1 cellular context compared by ENCODE assay signal in the genomic region with DNA sequence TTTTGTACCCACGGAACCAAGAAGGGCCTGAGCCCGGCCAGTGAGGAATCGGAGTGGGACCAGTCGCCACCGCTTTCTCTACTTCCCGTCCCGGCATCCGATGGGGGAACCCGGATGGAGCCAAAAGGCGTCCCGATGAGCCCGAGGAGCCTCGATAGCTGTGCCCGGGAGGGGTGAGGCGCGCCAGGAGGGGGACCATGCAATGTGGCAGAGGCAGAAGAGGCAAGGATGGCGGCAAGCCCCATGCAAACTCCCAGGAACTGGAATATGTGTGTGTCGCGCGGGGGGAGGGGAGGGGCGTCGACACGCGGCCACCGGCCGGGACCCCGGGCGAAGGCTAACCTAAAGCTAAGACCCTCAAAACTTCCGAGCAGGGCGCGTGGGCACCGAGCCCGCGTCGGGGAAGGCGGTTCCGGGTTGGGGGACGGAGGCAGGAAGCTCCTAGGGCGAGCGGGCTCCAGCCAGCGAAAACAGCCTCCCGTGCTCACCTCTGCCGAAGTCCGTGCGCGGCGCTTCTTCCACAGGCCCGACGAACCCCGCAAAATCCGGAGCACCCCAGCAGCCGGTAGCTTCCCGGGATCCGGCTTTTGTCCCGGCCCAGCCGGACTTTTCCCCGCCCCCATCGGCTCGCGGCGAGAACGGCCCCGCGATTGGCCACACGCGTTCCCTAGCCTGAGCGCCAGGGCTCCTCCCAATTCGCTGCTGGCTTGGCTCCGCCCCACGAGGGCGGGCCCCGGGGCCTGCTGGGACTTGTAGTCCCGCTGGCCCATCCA.
TF ChIP-seq lines count a peak whose summit lies in the region.

TSS of gene ACLY (minus strand) at position 560 of the 773 bp plus-strand sequence. CDS start 5,078 bp downstream, outside the sequence.

TF ChIP-seq in HepG2, 621 proteins besides CTCF, POLR2A, EP300 and RAD21 (continued from another document and continues in another):
- TF ChIP-seq RNF219 (CRISPR knock-in tag; IDR thresholded peaks at IDR 0.05) = no peak
- peak; percentile 22 for TF ChIP-seq ZNF350 (CRISPR knock-in tag; IDR thresholded peaks at IDR 0.05; ENCODE audit: borderline replicate concordance, low read depth)
- no peak for TF ChIP-seq KDM6A (CRISPR knock-in tag; IDR thresholded peaks at IDR 0.05; ENCODE audit: low read depth)
- TF ChIP-seq U2AF2 (IDR thresholded peaks at IDR 0.05; ENCODE audit: low read depth, low read length) = no peak
- no peak for TF ChIP-seq RFX3 (CRISPR knock-in tag; IDR thresholded peaks at IDR 0.05)
- TF ChIP-seq SIX1 (CRISPR knock-in tag; IDR thresholded peaks at IDR 0.05; ENCODE audit: borderline replicate concordance) = no peak
- peak; percentile 16; the same call in 1 of the 2 replicates for TF ChIP-seq CBFB (CRISPR knock-in tag; IDR thresholded peaks at IDR 0.05)
- no peak for TF ChIP-seq HBP1 (CRISPR knock-in tag; IDR thresholded peaks at IDR 0.05; ENCODE audit: low read depth)
- TF ChIP-seq, protein P1, sequence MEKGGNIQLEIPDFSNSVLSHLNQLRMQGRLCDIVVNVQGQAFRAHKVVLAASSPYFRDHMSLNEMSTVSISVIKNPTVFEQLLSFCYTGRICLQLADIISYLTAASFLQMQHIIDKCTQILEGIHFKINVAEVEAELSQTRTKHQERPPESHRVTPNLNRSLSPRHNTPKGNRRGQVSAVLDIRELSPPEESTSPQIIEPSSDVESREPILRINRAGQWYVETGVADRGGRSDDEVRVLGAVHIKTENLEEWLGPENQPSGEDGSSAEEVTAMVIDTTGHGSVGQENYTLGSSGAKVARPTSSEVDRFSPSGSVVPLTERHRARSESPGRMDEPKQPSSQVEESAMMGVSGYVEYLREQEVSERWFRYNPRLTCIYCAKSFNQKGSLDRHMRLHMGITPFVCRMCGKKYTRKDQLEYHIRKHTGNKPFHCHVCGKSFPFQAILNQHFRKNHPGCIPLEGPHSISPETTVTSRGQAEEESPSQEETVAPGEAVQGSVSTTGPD (CRISPR knock-in tag; IDR thresholded peaks at IDR 0.05) = 0 out of 2 replicates have a peak, but pooled peaks have one; percentile 12
- no peak; the same call in 1 of the 2 replicates for TF ChIP-seq WIZ (CRISPR knock-in tag; IDR thresholded peaks at IDR 0.05)
- TF ChIP-seq ZC3H13 (CRISPR knock-in tag; IDR thresholded peaks at IDR 0.05) = no peak
- no peak; the same call in 1 of the 2 replicates for TF ChIP-seq FOXA3 (CRISPR knock-in tag; IDR thresholded peaks at IDR 0.05)
- TF ChIP-seq POGZ (CRISPR knock-in tag; IDR thresholded peaks at IDR 0.05) = peak; percentile 69
- TF ChIP-seq TP53 (CRISPR knock-in tag; conservative IDR thresholded peaks at IDR 0.05) = no peak
- TF ChIP-seq POLR2G (IDR thresholded peaks at IDR 0.05; ENCODE audit: low read depth, low read length) = peak; percentile 94
- no peak for TF ChIP-seq TEF (CRISPR knock-in tag; IDR thresholded peaks at IDR 0.05)
- TF ChIP-seq ZNF569 (CRISPR knock-in tag; IDR thresholded peaks at IDR 0.05; ENCODE audit: borderline replicate concordance) = no peak
- peak; percentile 31; the same call in 1 of the 2 replicates for TF ChIP-seq KMT2B (CRISPR knock-in tag; IDR thresholded peaks at IDR 0.05)
- 0 out of 2 replicates have a peak, but pooled peaks have one; percentile 43 for TF ChIP-seq SMAD9 (CRISPR knock-in tag; IDR thresholded peaks at IDR 0.05)
- TF ChIP-seq KMT2A (CRISPR knock-in tag; IDR thresholded peaks at IDR 0.05) = peak; percentile 55; the same call in 1 of the 2 replicates
- peak; percentile 88 for TF ChIP-seq SP2 (CRISPR knock-in tag; IDR thresholded peaks at IDR 0.05)
- TF ChIP-seq IRF9 (CRISPR knock-in tag; IDR thresholded peaks at IDR 0.05; ENCODE audit: borderline replicate concordance) = 0 out of 2 replicates have a peak, but pooled peaks have one; percentile 3
- TF ChIP-seq POGK (CRISPR knock-in tag; conservative IDR thresholded peaks at IDR 0.05) = peak; percentile 75
- peak; percentile 87 for TF ChIP-seq ZSCAN25 (CRISPR knock-in tag; IDR thresholded peaks at IDR 0.05)
- TF ChIP-seq TRIM24 (CRISPR knock-in tag; IDR thresholded peaks at IDR 0.05) = 0 out of 2 replicates have a peak, but pooled peaks have one; percentile 33
- TF ChIP-seq MAFK (conservative IDR thresholded peaks at IDR 0.05 in 1 of 2, IDR thresholded peaks at IDR 0.05 in 1 of 2; ENCODE audit: low read length in 2 of 2) = no peak
- no peak; the same call in 1 of the 2 replicates for TF ChIP-seq ZNF205 (CRISPR knock-in tag; IDR thresholded peaks at IDR 0.05)
- no peak for TF ChIP-seq RFX5 (IDR thresholded peaks at IDR 0.05; ENCODE audit: low read depth, low read length)
- no peak for TF ChIP-seq ZBTB8A (CRISPR knock-in tag; IDR thresholded peaks at IDR 0.05; ENCODE audit: borderline replicate concordance, low read depth)
- TF ChIP-seq NFKBIZ (CRISPR knock-in tag; IDR thresholded peaks at IDR 0.05) = no peak; the same call in 1 of the 2 replicates
- TF ChIP-seq ZNF354B (CRISPR knock-in tag; IDR thresholded peaks at IDR 0.05) = no peak
- TF ChIP-seq ZKSCAN5 (CRISPR knock-in tag; IDR thresholded peaks at IDR 0.05) = no peak
- TF ChIP-seq ZMYM4 (CRISPR knock-in tag; IDR thresholded peaks at IDR 0.05) = peak; percentile 29; the same call in 1 of the 2 replicates
- no peak for TF ChIP-seq KLF13 (CRISPR knock-in tag; IDR thresholded peaks at IDR 0.05)
- TF ChIP-seq ZNF674 (CRISPR knock-in tag; IDR thresholded peaks at IDR 0.05; ENCODE audit: low read depth) = 0 out of 2 replicates have a peak, but pooled peaks have one; percentile 34
- no peak for TF ChIP-seq ZNF549 (CRISPR knock-in tag; IDR thresholded peaks at IDR 0.05)
- TF ChIP-seq ZFP36L1 (CRISPR knock-in tag; IDR thresholded peaks at IDR 0.05) = 0 out of 2 replicates have a peak, but pooled peaks have one; percentile 5
- TF ChIP-seq RBM22 (optimal IDR thresholded peaks at IDR 0.05; ENCODE audit: low read length) = no peak
- no peak for TF ChIP-seq PLSCR1 (CRISPR knock-in tag; IDR thresholded peaks at IDR 0.05; ENCODE audit: borderline replicate concordance)
- no peak for TF ChIP-seq HOXD1 (CRISPR knock-in tag; IDR thresholded peaks at IDR 0.05)
- 0 out of 2 replicates have a peak, but pooled peaks have one; percentile 47 for TF ChIP-seq ZNF296 (CRISPR knock-in tag; conservative IDR thresholded peaks at IDR 0.05)
- TF ChIP-seq SP1 (IDR thresholded peaks at IDR 0.05) = peak; percentile 35; the same call in 1 of the 2 replicates
- peak; percentile 99 for TF ChIP-seq SP1 (CRISPR knock-in tag; IDR thresholded peaks at IDR 0.05)
- TF ChIP-seq ZNF678 (CRISPR knock-in tag; IDR thresholded peaks at IDR 0.05) = no peak
- TF ChIP-seq MAX (IDR thresholded peaks at IDR 0.05) = peak; percentile 75
- TF ChIP-seq, protein P2, sequence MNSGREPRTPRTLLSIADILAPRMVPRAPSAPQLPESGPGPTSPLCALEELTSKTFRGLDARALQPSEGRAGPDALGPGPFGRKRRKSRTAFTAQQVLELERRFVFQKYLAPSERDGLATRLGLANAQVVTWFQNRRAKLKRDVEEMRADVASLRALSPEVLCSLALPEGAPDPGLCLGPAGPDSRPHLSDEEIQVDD (CRISPR knock-in tag; IDR thresholded peaks at IDR 0.05; ENCODE audit: borderline replicate concordance) = no peak
- TF ChIP-seq FOXK2 (IDR thresholded peaks at IDR 0.05) = no peak
- TF ChIP-seq, protein P3, sequence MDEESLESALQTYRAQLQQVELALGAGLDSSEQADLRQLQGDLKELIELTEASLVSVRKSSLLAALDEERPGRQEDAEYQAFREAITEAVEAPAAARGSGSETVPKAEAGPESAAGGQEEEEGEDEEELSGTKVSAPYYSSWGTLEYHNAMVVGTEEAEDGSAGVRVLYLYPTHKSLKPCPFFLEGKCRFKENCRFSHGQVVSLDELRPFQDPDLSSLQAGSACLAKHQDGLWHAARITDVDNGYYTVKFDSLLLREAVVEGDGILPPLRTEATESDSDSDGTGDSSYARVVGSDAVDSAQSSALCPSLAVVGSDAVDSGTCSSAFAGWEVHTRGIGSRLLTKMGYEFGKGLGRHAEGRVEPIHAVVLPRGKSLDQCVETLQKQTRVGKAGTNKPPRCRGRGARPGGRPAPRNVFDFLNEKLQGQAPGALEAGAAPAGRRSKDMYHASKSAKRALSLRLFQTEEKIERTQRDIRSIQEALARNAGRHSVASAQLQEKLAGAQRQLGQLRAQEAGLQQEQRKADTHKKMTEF (CRISPR knock-in tag; IDR thresholded peaks at IDR 0.05) = peak; percentile 85; the same call in 1 of the 2 replicates
- 0 out of 2 replicates have a peak, but pooled peaks have one; percentile 8 for TF ChIP-seq MXD4 (CRISPR knock-in tag; IDR thresholded peaks at IDR 0.05)
- TF ChIP-seq, protein P4, sequence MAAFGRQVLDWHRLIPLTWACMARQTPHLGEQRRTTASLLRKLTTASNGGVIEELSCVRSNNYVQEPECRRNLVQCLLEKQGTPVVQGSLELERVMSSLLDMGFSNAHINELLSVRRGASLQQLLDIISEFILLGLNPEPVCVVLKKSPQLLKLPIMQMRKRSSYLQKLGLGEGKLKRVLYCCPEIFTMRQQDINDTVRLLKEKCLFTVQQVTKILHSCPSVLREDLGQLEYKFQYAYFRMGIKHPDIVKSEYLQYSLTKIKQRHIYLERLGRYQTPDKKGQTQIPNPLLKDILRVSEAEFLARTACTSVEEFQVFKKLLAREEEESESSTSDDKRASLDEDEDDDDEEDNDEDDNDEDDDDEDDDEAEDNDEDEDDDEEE (CRISPR knock-in tag; IDR thresholded peaks at IDR 0.05) = no peak; the same call in none of the 2 replicates
- no peak; the same call in 1 of the 2 replicates for TF ChIP-seq ZNF556 (CRISPR knock-in tag; IDR thresholded peaks at IDR 0.05; ENCODE audit: borderline replicate concordance)
